ENCODE assay signal across 8 cellular contexts in genomic region chr1:211680752-211681327, GRCh38. TPM values are rescaled to one million over a fixed set of nuclear protein-coding genes. Genes with fewer than 3 reads are reported as not detected.
DNase-seq lines count a peak whose midpoint lies in the region; ATAC-seq, FAIRE-seq and TF ChIP-seq lines count a peak whose summit lies in the region.

No MANE protein-coding gene starts in this region.

- peak; percentile 75 for DNase-seq in GM10266 (ENCODE audit: extremely low spot score)
- DNase-seq in MV-4-11 (lab: John Stamatoyannopoulos, UW): peak; percentile 78
- DNase-seq in SIG-M5 treated with dmso at 0.1 percent for 504 hours (lab: John Stamatoyannopoulos, UW; ENCODE audit: unreplicated experiment): peak; percentile 96
- DNase-seq in activated T-helper 9 cell treated with anti-CD3 and anti-CD28 coated beads, Interleukin-2, amount 50 U/mL, for 16 hours (ENCODE audit: low read depth): peak; percentile 64
- peak; percentile 79 to 93 for DNase-seq in foreskin fibroblast
- peak; percentile 59 to 82 (median 63) for DNase-seq in pancreas
- peak; percentile 69 for DNase-seq in transverse colon

- H3K4me1 ChIP-seq in pancreas (no peaks in the 10 kb centered on the region), transverse colon (peaks cover 0 to 9% (median 3%) of the 10 kb centered on the region in 4 donors)

- no peak for TF ChIP-seq POLR2A in transverse colon (IDR thresholded peaks at IDR 0.05)

- ATAC-seq in HG02571 (IDR thresholded peaks at IDR 0.05; ENCODE audit: unreplicated experiment) (peak; percentile 73), pancreas (peak; percentile 90 to 97 (median 96))

- WGBS in pancreas, 2 donors: 1 to 2% methylated on average over 9 of the region's 9 CpGs
- 2% methylated on average over 9 of the region's 9 CpGs for WGBS in transverse colon (ENCODE audit: low coverage in 1 of 2), 2 donors

- H3K27me3 ChIP-seq in pancreas: no peaks in the 10 kb centered on the region
- H3K27me3 ChIP-seq in transverse colon: no peaks in the 10 kb centered on the region

- in situ Hi-C loops in transverse colon (cut with MboI; ENCODE audit: low pct_ligation_motif_present in 1 of 4, low pct_unique_long_range_greater_than_20kb in 1 of 4, low sequenced_read_pairs in 3 of 4): loop anchor here in 2 of 4 donors (25.0 kb wide), 2 partner anchors 756 to 781 kb away; partner anchors contain the start of gene NENF (in 1 of the 2)

- no peak overlapping the region for H3K27ac ChIP-seq in pancreas
- H3K27ac ChIP-seq in transverse colon: no peak overlapping the region

- no peak for TF ChIP-seq EP300 in transverse colon (IDR thresholded peaks at IDR 0.05; ENCODE audit: low read depth)

- H3K36me3 ChIP-seq in pancreas (no peaks in the 10 kb centered on the region), transverse colon (no peaks in the 10 kb centered on the region)

- no peaks in the 10 kb centered on the region for H3K9me3 ChIP-seq in pancreas
- H3K9me3 ChIP-seq in transverse colon: no peaks in the 10 kb centered on the region

- intact Hi-C loops in pancreas (cut with DNase I): loop anchor here in 1 of 3 donors (10.0 kb wide), 1 partner anchor 354 kb away; the partner anchor contains the start of genes DTL and INTS7
- intact Hi-C loops in transverse colon (cut with DNase I; ENCODE audit: low total_unique reads): no loop called here

- H3K4me3 ChIP-seq in foreskin fibroblast (ENCODE audit: low read depth in 1 of 2, low read length in 2 of 2): no peak overlapping the region
- no peak overlapping the region for H3K4me3 ChIP-seq in pancreas
- H3K4me3 ChIP-seq in transverse colon: no peak overlapping the region

- FAIRE-seq in pancreas (lab: Jason Lieb, UNC): peak; percentile 73

- TF ChIP-seq CTCF in GM10266 (IDR thresholded peaks at IDR 0.05; ENCODE audit: control insufficient read depth, insufficient read depth, low read depth, missing control alignments) (peak; percentile 63), foreskin fibroblast (IDR thresholded peaks at IDR 0.05; ENCODE audit: low read depth, low read length) (peak; percentile 61), pancreas (IDR thresholded peaks at IDR 0.05) (peak; percentile 9 to 63 (median 48)), transverse colon (IDR thresholded peaks at IDR 0.05) (peak; percentile 58 to 90 (median 71))

RNA-seq across cellular contexts. Expression of gene NEK2, which starts 5.4 kb away (rescaled TPM):
- total RNA-seq in pancreas (under 1 TPM in 5 of 6 donors, not detected in 1; 0.08 to 0.55 (median 0.32) TPM), transverse colon (1 to 10 TPM; 1.7 to 4.9 (median 2.1) TPM)
- polyA plus RNA-seq in pancreas: under 1 TPM in 1 of 2 donors, not detected in 1; 0.05 TPM
